ENCODE assay signal across 2 cellular contexts in the genomic region with DNA sequence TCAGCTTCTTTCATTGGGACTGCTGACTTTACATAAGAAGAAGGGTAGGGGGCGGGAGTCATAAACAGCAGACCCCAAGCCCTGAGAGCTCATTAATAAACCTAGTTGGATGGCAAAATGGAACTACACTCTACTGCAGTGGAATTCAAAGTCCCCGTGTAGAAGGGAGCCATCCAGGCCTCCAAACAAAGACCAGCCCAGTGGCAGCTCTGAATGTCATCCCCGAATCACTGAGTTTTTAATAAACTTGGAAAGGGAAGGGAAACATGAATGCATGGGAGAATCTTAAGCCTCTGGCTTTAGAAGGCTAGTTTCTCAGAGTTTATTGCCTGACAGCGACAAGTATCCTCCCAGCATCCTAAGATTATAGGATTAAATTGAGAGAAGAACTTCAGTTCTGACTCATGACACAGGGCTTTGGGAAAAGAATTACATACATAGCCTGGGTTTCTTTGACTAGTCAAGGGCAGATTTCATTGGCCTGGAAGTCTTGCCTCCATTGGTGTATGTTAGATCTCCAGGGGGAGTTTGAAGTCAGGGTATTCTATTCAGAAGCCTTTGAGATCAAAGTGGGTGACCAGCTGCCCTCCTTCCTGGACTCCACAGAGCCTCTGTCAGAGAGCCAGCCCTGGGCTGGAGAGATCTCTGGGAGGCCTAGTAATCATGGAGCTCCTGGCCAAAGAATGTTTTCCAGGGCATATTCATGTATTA.
TF ChIP-seq lines count a peak whose summit lies in the region.

No MANE protein-coding gene starts in this region.

TF ChIP-seq in GM23338, 12 proteins besides CTCF, POLR2A, EP300 and RAD21:
- no peak for TF ChIP-seq ZNF114 (CRISPR knock-in tag; IDR thresholded peaks at IDR 0.05)
- TF ChIP-seq, protein P1, sequence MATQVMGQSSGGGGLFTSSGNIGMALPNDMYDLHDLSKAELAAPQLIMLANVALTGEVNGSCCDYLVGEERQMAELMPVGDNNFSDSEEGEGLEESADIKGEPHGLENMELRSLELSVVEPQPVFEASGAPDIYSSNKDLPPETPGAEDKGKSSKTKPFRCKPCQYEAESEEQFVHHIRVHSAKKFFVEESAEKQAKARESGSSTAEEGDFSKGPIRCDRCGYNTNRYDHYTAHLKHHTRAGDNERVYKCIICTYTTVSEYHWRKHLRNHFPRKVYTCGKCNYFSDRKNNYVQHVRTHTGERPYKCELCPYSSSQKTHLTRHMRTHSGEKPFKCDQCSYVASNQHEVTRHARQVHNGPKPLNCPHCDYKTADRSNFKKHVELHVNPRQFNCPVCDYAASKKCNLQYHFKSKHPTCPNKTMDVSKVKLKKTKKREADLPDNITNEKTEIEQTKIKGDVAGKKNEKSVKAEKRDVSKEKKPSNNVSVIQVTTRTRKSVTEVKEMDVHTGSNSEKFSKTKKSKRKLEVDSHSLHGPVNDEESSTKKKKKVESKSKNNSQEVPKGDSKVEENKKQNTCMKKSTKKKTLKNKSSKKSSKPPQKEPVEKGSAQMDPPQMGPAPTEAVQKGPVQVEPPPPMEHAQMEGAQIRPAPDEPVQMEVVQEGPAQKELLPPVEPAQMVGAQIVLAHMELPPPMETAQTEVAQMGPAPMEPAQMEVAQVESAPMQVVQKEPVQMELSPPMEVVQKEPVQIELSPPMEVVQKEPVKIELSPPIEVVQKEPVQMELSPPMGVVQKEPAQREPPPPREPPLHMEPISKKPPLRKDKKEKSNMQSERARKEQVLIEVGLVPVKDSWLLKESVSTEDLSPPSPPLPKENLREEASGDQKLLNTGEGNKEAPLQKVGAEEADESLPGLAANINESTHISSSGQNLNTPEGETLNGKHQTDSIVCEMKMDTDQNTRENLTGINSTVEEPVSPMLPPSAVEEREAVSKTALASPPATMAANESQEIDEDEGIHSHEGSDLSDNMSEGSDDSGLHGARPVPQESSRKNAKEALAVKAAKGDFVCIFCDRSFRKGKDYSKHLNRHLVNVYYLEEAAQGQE (IDR thresholded peaks at IDR 0.05; ENCODE audit: unreplicated experiment), result no peak

TF ChIP-seq in H1, 55 proteins besides CTCF, POLR2A, EP300 and RAD21:
- no peak for TF ChIP-seq BRCA1 (IDR thresholded peaks at IDR 0.05; ENCODE audit: low read depth, low read length)
- no peak for TF ChIP-seq KDM4A (IDR thresholded peaks at IDR 0.05; ENCODE audit: low read depth, low read length, severe bottlenecking)
- TF ChIP-seq POU5F1 (IDR thresholded peaks at IDR 0.05; ENCODE audit: low read depth, low read length), result no peak
- no peak for TF ChIP-seq SIX5 (IDR thresholded peaks at IDR 0.05; ENCODE audit: low read depth, low read length)
- TF ChIP-seq SIN3A (conservative IDR thresholded peaks at IDR 0.05 in 1 of 2, IDR thresholded peaks at IDR 0.05 in 1 of 2; ENCODE audit: low read depth in 1 of 2, low read length in 2 of 2), result no peak
- TF ChIP-seq KDM5A (IDR thresholded peaks at IDR 0.05; ENCODE audit: low read length), result no peak
- TF ChIP-seq TEAD4 (IDR thresholded peaks at IDR 0.05; ENCODE audit: low read depth, low read length), result peak; percentile 39; the same call in 1 of the 2 replicates
- TF ChIP-seq POLR2AphosphoS5 (IDR thresholded peaks at IDR 0.05; ENCODE audit: low read depth, low read length), result peak; percentile 13; the same call in 1 of the 2 replicates
